ENCODE assay signal across 17 cellular contexts in genomic region chr4:124997907-124998306, GRCh38.
"Had no signal": no experiment of that assay in that cellular context is flagged by ENCODE, and none has a peak within 500 bp of the region (broad histone marks: within the 10 kb centered on the region; RNA-seq: fewer than 3 reads in every experiment).

No MANE protein-coding gene starts in this region.

- H3K4me1 ChIP-seq: foreskin keratinocyte, heart left ventricle had no signal

- H3K9me3 ChIP-seq: heart left ventricle, mucosa of descending colon, neutrophil, testis had no signal

- H3K36me3 ChIP-seq: heart left ventricle, neutrophil had no signal

- DNase-seq: cerebellar nuclear complex; effector memory CD8-positive, alpha-beta T cell; foreskin keratinocyte; heart left ventricle; islet precursor cell; mammary epithelial cell; mucosa of descending colon; naive thymus-derived CD8-positive, alpha-beta T cell; right cardiac atrium; stimulated activated CD4-positive, alpha-beta T cell treated with anti-CD3 and anti-CD28 coated beads, Interleukin-4, amount 100 ng/mL, for 1 hour; stimulated activated CD8-positive, alpha-beta memory T cell treated with anti-CD3 and anti-CD28 coated beads, Interleukin-4, amount 100 ng/mL, for 48 hours; stimulated activated naive CD8-positive, alpha-beta T cell treated with anti-CD3 and anti-CD28 coated beads, Interleukin-15, Interleukin-2, amounts not matched to agents 100 U/mL and 50 U/mL, for 24 hours; testis; trophoblast cell had no signal

- H3K27ac ChIP-seq: foreskin keratinocyte, heart left ventricle, neutrophil, testis had no signal

- ATAC-seq: effector memory CD8-positive, alpha-beta T cell; foreskin keratinocyte; heart left ventricle; left lobe of liver; mucosa of descending colon; naive thymus-derived CD8-positive, alpha-beta T cell; stimulated activated effector memory CD8-positive, alpha-beta T cell treated with anti-CD3 and anti-CD28 coated beads, Interleukin-12 subunit alpha, Interleukin-12 subunit beta, amount 100 ng/mL, for 72 hours; stimulated activated naive CD8-positive, alpha-beta T cell treated with anti-CD3 and anti-CD28 coated beads, Interleukin-15, Interleukin-2, amounts not matched to agents 100 U/mL and 50 U/mL, for 24 hours had no signal

- H3K4me3 ChIP-seq: heart left ventricle, mucosa of descending colon, testis had no signal

- H3K27me3 ChIP-seq: foreskin keratinocyte, heart left ventricle, neutrophil, testis had no signal
